ENCODE assay signal across 8 cellular contexts in genomic region chr15:52018693-52019393, GRCh38. TPM values are rescaled to one million over a fixed set of nuclear protein-coding genes. Genes with fewer than 3 reads are reported as not detected.
A peak's percentile ranks its signal among the peaks of the same experiment; 100 is the strongest.
DNase-seq lines count a peak whose midpoint lies in the region; ATAC-seq and TF ChIP-seq lines count a peak whose summit lies in the region.

Gene MAPK6 (plus strand): TSS chr15:52019219. CDS start chr15:52046461, 27,242 bp downstream.

- no peaks in the 10 kb centered on the region for H3K36me3 ChIP-seq in colonic mucosa

- ATAC-seq in GM19043 (IDR thresholded peaks at IDR 0.05; ENCODE audit: low read depth, unreplicated experiment), result peak; percentile 71
- peak; percentile 76 for ATAC-seq in HG03354 (IDR thresholded peaks at IDR 0.05; ENCODE audit: poor library complexity, severe bottlenecking, unreplicated experiment)

- peak within 1 kb of the TSS; percentile 84 for H3K27ac ChIP-seq in colonic mucosa

- peak within 1 kb of the TSS; percentile 63 for H3K4me3 ChIP-seq in colonic mucosa

- H3K4me1 ChIP-seq in colonic mucosa, result peaks cover 6% of the 10 kb centered on the region

- no peak for TF ChIP-seq CTCF in colonic mucosa (IDR thresholded peaks at IDR 0.05)

- no peaks in the 10 kb centered on the region for H3K9me3 ChIP-seq in colonic mucosa

- peak within 1 kb of the TSS; percentile 84 to 99 for H3K9ac ChIP-seq in colonic mucosa (ENCODE audit: low read depth in 2 of 2, low read length in 2 of 2)

- intact Hi-C loops in colonic mucosa (cut with DNase I), result no loop called here

- DNase-seq in Ammon's horn (ENCODE audit: low spot score) (peak; percentile 94), NCI-H524 (lab: John Stamatoyannopoulos, UW) (peak; percentile 81 to 91), colonic mucosa (peak; percentile 94), left kidney (ENCODE audit: low read depth, low spot score) (peak; percentile 97)
- peak; percentile 95 for DNase-seq in activated CD4-positive, alpha-beta T cell treated with anti-CD3 and anti-CD28 coated beads for 48 hours
- DNase-seq in stimulated activated CD4-positive, alpha-beta T cell treated with anti-CD3 and anti-CD28 coated beads, Interleukin-1b, Interleukin-23, amount 100 ng/mL, for 48 hours, result peak; percentile 93

- H3K27me3 ChIP-seq in colonic mucosa, result no peaks in the 10 kb centered on the region

RNA-seq across cellular contexts. Expression of gene MAPK6, which starts in this region (rescaled TPM):
- 10 to 100 TPM; 47.5 to 71.9 TPM for total RNA-seq in colonic mucosa

Comparison
In these comparisons a context has a peak if more than half of its experiments do, and no peak if none do; other contexts are left out.
1. Peak in every context shown above with its lines: DNase-seq, ATAC-seq, H3K4me3 ChIP-seq and H3K27ac ChIP-seq.